5 cellular contexts compared by ENCODE assay signal in the genomic region with DNA sequence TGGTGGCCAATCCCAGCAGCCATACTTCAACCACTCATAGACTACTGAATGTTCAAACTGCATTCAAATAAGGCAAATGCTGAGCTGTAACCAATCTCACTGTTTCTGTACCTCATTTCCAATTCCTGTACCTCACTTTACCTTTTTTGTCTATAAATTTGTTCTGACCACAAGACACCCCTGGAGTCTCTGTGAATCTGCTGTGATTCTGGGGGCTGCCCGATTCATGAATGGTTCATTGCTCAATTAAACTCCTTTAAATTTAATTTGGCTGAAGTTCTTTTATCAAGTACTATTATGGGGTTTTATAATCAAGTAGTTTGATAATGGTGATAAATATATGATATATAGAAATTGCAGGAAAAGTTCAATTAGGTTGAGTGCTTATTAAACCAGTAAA. TPM values are rescaled to one million over a fixed set of nuclear protein-coding genes. Genes with fewer than 3 reads are reported as not detected.
DNase-seq lines count a peak whose midpoint lies in the region; ATAC-seq and TF ChIP-seq lines count a peak whose summit lies in the region.
"Not testable (repeated sequence)": the region's sequence is repeated elsewhere in the genome, so short reads cannot be mapped to it uniquely, and the experiment has no call there.

No MANE protein-coding gene starts in this region.

- H3K9me3 ChIP-seq in HEK293 (ENCODE audit: control insufficient read depth, insufficient read depth, low read depth, low read length); Loucy (ENCODE audit: insufficient read depth, low read depth, low read length); psoas muscle; gastrocnemius medialis: not testable (repeated sequence)

- not testable (repeated sequence) for H3K27me3 ChIP-seq in KMS-11 (ENCODE audit: insufficient read depth, low read depth); Loucy (ENCODE audit: insufficient read depth, low read length, poor library complexity, severe bottlenecking); psoas muscle (ENCODE audit: insufficient read depth in 3 of 3, low read length in 2 of 3); gastrocnemius medialis

- peak overlapping the region; percentile 92; the same call in 1 of the 2 replicates for H3K4me2 ChIP-seq in KMS-11
- peak overlapping the region; percentile 84 for H3K4me2 ChIP-seq in Loucy (ENCODE audit: low read depth, low read length, poor library complexity, severe bottlenecking)

- H3K9ac ChIP-seq in KMS-11; Loucy (ENCODE audit: low read depth, low read length, poor library complexity, severe bottlenecking): not testable (repeated sequence)

- in situ Hi-C loops in gastrocnemius medialis (cut with MboI; ENCODE audit: low sequenced_read_pairs in 4 of 4): not testable (repeated sequence)

- H3F3A ChIP-seq in Loucy (ENCODE audit: low read depth): not testable (repeated sequence)

- H3K79me2 ChIP-seq in KMS-11 (ENCODE audit: insufficient read depth, low read depth) (peaks cover 21% of the 10 kb centered on the region; the same call in 1 of the 2 replicates), Loucy (ENCODE audit: insufficient read depth, low read length) (peaks cover 51% of the 10 kb centered on the region)

- POLR2A ChIA-PET in HEK293 (lab: Yijun Ruan, JAX): not testable (repeated sequence)

- not testable (repeated sequence) for H4K20me1 ChIP-seq in KMS-11 (ENCODE audit: insufficient read depth); Loucy (ENCODE audit: insufficient read depth, low read length, poor library complexity, severe bottlenecking)

- H3K36me3 ChIP-seq in HEK293 (ENCODE audit: control insufficient read depth in 2 of 2, insufficient read depth in 1 of 2, low read length in 2 of 2); KMS-11 (ENCODE audit: insufficient read depth); Loucy (ENCODE audit: insufficient read depth, low read length); psoas muscle (ENCODE audit: insufficient read depth in 1 of 2, low read depth in 1 of 2); gastrocnemius medialis: not testable (repeated sequence)

- not testable (repeated sequence) for H3K9me2 ChIP-seq in Loucy (replicated peaks; ENCODE audit: low read depth, low read length)

- intact Hi-C loops in psoas muscle (cut with DNase I): loop anchor here in 1 of 2 donors (2.0 kb wide), 1 partner anchor 42 kb away; the partner anchor contains the start of gene PAIP1
- intact Hi-C loops in gastrocnemius medialis (cut with DNase I; ENCODE audit: low total_unique reads): not testable (repeated sequence)

- peaks cover 20% of the 10 kb centered on the region for H3K4me1 ChIP-seq in HEK293 (ENCODE audit: control insufficient read depth, insufficient read depth, low read length)
- peaks cover 32% of the 10 kb centered on the region for H3K4me1 ChIP-seq in KMS-11 (ENCODE audit: low read depth, poor library complexity, severe bottlenecking)
- H3K4me1 ChIP-seq in Loucy (ENCODE audit: insufficient read depth, low read length, poor library complexity, severe bottlenecking): peaks cover 23% of the 10 kb centered on the region
- H3K4me1 ChIP-seq in psoas muscle: peaks cover 26% of the 10 kb centered on the region
- peaks cover 18 to 35% of the 10 kb centered on the region in 2 donors for H3K4me1 ChIP-seq in gastrocnemius medialis

- not testable (repeated sequence) for H3K4me3 ChIP-seq in HEK293 (ENCODE audit: low read depth, low read length); KMS-11 (IDR thresholded peaks at IDR 0.05; ENCODE audit: insufficient read depth, low read depth, low read length); Loucy (ENCODE audit: low read length, poor library complexity, severe bottlenecking); gastrocnemius medialis
- H3K4me3 ChIP-seq in psoas muscle: peak overlapping the region; percentile 89

- CTCF ChIA-PET in HEK293 (lab: Yijun Ruan, JAX): interaction anchor here (0.5 kb wide), 1 partner anchor 874 kb away, joined by 3 read pairs; no protein-coding TSS in a partner anchor

- not testable (repeated sequence) for ATAC-seq in psoas muscle, gastrocnemius medialis

- 97 to 98% (median 98%) methylated on average over 1 of the region's 1 CpG for WGBS in psoas muscle, 3 donors

- TF ChIP-seq CTCF in HEK293 (tag by site-specific recombination; IDR thresholded peaks at IDR 0.05); KMS-11 (conservative IDR thresholded peaks at IDR 0.05; ENCODE audit: low read depth, low read length); Loucy (conservative IDR thresholded peaks at IDR 0.05; ENCODE audit: low read length); psoas muscle (IDR thresholded peaks at IDR 0.05); gastrocnemius medialis (IDR thresholded peaks at IDR 0.05 in 4 of 5, conservative IDR thresholded peaks at IDR 0.05 in 1 of 5): not testable (repeated sequence)

- H3K27ac ChIP-seq in HEK293 (ENCODE audit: extremely low read depth, low read depth, low read length); KMS-11: not testable (repeated sequence)
- H3K27ac ChIP-seq in psoas muscle (peak overlapping the region; percentile 98), gastrocnemius medialis (peak overlapping the region in 3 of 4 donors; percentile 92 to 98 (median 96))

- not testable (repeated sequence) for DNase-seq in psoas muscle, gastrocnemius medialis

- H2AFZ ChIP-seq in KMS-11 (ENCODE audit: low read depth); Loucy (ENCODE audit: low read length): not testable (repeated sequence)

- not testable (repeated sequence) for TF ChIP-seq POLR2A in gastrocnemius medialis (IDR thresholded peaks at IDR 0.05)

TF ChIP-seq in HEK293, 187 proteins besides CTCF, POLR2A, EP300 and RAD21:
- peak; percentile 98 for TF ChIP-seq ZNF549 (tag by site-specific recombination; IDR thresholded peaks at IDR 0.05)

RNA-seq across cellular contexts. Expression of gene NNT, which starts 4.1 kb away (rescaled TPM):
- total RNA-seq in psoas muscle (100 to 1,000 TPM; 216 to 442 (median 312) TPM), gastrocnemius medialis (100 to 1,000 TPM in 3 of 4 donors, 10 to 100 TPM in 1; 90.3 to 149 (median 127) TPM)
- polyA plus RNA-seq in psoas muscle: 100 to 1,000 TPM; 108 to 171 (median 123) TPM

RNA-seq across cellular contexts. Expression of gene PAIP1, which starts 42.0 kb away (rescaled TPM):
- total RNA-seq in psoas muscle (100 to 1,000 TPM; 125 to 143 (median 142) TPM), gastrocnemius medialis (100 to 1,000 TPM; 123 to 184 (median 161) TPM)
- 100 to 1,000 TPM in 2 of 3 donors, 10 to 100 TPM in 1; 99.6 to 202 (median 123) TPM for polyA plus RNA-seq in psoas muscle
